In the genomic region with DNA sequence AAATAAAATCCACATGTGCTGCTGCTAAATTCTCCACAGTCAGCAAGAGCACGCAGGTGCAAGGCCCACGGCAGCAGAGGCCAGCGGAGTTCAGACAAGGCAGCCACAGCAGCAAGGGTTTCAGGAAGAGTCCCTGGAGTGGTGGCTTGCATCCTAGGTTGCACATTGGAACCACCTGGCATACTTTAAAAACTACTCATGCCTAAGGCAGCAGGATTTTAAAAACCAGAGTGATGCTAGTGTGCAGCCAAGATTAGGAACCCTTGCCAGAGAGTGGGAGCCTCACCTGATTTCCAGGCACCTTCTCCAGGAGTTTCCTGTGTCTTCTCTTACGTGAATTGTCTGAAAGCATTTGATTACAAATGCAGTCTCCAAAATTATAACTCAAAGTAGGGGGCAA, we compare ENCODE assay signal across 1 cellular context.
TF ChIP-seq lines count a peak whose summit lies in the region.

No MANE protein-coding gene starts in this region.

TF ChIP-seq in GM23338, 12 proteins besides CTCF, POLR2A, EP300 and RAD21 (continued from another document):
- TF ChIP-seq, protein P1, sequence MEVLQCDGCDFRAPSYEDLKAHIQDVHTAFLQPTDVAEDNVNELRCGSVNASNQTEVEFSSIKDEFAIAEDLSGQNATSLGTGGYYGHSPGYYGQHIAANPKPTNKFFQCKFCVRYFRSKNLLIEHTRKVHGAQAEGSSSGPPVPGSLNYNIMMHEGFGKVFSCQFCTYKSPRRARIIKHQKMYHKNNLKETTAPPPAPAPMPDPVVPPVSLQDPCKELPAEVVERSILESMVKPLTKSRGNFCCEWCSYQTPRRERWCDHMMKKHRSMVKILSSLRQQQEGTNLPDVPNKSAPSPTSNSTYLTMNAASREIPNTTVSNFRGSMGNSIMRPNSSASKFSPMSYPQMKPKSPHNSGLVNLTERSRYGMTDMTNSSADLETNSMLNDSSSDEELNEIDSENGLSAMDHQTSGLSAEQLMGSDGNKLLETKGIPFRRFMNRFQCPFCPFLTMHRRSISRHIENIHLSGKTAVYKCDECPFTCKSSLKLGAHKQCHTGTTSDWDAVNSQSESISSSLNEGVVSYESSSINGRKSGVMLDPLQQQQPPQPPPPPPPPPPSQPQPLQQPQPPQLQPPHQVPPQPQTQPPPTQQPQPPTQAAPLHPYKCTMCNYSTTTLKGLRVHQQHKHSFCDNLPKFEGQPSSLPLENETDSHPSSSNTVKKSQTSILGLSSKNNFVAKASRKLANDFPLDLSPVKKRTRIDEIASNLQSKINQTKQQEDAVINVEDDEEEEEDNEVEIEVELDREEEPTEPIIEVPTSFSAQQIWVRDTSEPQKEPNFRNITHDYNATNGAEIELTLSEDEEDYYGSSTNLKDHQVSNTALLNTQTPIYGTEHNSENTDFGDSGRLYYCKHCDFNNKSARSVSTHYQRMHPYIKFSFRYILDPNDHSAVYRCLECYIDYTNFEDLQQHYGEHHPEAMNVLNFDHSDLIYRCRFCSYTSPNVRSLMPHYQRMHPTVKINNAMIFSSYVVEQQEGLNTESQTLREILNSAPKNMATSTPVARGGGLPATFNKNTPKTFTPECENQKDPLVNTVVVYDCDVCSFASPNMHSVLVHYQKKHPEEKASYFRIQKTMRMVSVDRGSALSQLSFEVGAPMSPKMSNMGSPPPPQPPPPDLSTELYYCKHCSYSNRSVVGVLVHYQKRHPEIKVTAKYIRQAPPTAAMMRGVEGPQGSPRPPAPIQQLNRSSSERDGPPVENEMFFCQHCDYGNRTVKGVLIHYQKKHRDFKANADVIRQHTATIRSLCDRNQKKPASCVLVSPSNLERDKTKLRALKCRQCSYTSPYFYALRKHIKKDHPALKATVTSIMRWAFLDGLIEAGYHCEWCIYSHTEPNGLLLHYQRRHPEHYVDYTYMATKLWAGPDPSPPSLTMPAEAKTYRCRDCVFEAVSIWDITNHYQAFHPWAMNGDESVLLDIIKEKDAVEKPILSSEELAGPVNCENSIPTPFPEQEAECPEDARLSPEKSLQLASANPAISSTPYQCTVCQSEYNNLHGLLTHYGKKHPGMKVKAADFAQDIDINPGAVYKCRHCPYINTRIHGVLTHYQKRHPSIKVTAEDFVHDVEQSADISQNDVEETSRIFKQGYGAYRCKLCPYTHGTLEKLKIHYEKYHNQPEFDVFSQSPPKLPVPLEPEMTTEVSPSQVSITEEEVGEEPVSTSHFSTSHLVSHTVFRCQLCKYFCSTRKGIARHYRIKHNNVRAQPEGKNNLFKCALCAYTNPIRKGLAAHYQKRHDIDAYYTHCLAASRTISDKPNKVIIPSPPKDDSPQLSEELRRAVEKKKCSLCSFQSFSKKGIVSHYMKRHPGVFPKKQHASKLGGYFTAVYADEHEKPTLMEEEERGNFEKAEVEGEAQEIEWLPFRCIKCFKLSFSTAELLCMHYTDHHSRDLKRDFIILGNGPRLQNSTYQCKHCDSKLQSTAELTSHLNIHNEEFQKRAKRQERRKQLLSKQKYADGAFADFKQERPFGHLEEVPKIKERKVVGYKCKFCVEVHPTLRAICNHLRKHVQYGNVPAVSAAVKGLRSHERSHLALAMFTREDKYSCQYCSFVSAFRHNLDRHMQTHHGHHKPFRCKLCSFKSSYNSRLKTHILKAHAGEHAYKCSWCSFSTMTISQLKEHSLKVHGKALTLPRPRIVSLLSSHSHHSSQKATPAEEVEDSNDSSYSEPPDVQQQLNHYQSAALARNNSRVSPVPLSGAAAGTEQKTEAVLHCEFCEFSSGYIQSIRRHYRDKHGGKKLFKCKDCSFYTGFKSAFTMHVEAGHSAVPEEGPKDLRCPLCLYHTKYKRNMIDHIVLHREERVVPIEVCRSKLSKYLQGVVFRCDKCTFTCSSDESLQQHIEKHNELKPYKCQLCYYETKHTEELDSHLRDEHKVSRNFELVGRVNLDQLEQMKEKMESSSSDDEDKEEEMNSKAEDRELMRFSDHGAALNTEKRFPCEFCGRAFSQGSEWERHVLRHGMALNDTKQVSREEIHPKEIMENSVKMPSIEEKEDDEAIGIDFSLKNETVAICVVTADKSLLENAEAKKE (CRISPR knock-in tag; IDR thresholded peaks at IDR 0.05) = no peak
- TF ChIP-seq EZH2 (IDR thresholded peaks at IDR 0.05; ENCODE audit: low read depth, unreplicated experiment) = no peak
- no peak for TF ChIP-seq JUNB (IDR thresholded peaks at IDR 0.05; ENCODE audit: unreplicated experiment)
- no peak for TF ChIP-seq CREB1 (CRISPR knock-in tag; IDR thresholded peaks at IDR 0.05; ENCODE audit: low read depth)
- TF ChIP-seq, protein P2, sequence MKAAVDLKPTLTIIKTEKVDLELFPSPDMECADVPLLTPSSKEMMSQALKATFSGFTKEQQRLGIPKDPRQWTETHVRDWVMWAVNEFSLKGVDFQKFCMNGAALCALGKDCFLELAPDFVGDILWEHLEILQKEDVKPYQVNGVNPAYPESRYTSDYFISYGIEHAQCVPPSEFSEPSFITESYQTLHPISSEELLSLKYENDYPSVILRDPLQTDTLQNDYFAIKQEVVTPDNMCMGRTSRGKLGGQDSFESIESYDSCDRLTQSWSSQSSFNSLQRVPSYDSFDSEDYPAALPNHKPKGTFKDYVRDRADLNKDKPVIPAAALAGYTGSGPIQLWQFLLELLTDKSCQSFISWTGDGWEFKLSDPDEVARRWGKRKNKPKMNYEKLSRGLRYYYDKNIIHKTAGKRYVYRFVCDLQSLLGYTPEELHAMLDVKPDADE (IDR thresholded peaks at IDR 0.05) = no peak
- TF ChIP-seq ZNF114 (CRISPR knock-in tag; IDR thresholded peaks at IDR 0.05) = no peak
- no peak for TF ChIP-seq NANOG (IDR thresholded peaks at IDR 0.05; ENCODE audit: borderline replicate concordance)
- TF ChIP-seq, protein P3, sequence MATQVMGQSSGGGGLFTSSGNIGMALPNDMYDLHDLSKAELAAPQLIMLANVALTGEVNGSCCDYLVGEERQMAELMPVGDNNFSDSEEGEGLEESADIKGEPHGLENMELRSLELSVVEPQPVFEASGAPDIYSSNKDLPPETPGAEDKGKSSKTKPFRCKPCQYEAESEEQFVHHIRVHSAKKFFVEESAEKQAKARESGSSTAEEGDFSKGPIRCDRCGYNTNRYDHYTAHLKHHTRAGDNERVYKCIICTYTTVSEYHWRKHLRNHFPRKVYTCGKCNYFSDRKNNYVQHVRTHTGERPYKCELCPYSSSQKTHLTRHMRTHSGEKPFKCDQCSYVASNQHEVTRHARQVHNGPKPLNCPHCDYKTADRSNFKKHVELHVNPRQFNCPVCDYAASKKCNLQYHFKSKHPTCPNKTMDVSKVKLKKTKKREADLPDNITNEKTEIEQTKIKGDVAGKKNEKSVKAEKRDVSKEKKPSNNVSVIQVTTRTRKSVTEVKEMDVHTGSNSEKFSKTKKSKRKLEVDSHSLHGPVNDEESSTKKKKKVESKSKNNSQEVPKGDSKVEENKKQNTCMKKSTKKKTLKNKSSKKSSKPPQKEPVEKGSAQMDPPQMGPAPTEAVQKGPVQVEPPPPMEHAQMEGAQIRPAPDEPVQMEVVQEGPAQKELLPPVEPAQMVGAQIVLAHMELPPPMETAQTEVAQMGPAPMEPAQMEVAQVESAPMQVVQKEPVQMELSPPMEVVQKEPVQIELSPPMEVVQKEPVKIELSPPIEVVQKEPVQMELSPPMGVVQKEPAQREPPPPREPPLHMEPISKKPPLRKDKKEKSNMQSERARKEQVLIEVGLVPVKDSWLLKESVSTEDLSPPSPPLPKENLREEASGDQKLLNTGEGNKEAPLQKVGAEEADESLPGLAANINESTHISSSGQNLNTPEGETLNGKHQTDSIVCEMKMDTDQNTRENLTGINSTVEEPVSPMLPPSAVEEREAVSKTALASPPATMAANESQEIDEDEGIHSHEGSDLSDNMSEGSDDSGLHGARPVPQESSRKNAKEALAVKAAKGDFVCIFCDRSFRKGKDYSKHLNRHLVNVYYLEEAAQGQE (IDR thresholded peaks at IDR 0.05; ENCODE audit: unreplicated experiment) = no peak
